In genomic region chr16:3580271-3580670, GRCh38 we compare ENCODE assay signal across 1 cellular context.
TF ChIP-seq lines count a peak whose summit lies in the region.

No MANE protein-coding gene starts in this region.

TF ChIP-seq in GM12878, 131 proteins besides CTCF, POLR2A, EP300 and RAD21 (continued from another document):
- no peak for TF ChIP-seq USF1 (IDR thresholded peaks at IDR 0.05; ENCODE audit: borderline replicate concordance, extremely low read length, insufficient read depth, low read depth, low read length)
- no peak for TF ChIP-seq ZNF384 (IDR thresholded peaks at IDR 0.05; ENCODE audit: borderline replicate concordance, low read depth, low read length)
- no peak for TF ChIP-seq SP1 (IDR thresholded peaks at IDR 0.05; ENCODE audit: low read depth, low read length)
- TF ChIP-seq RUNX3 (IDR thresholded peaks at IDR 0.05; ENCODE audit: low read length), result peak; percentile 62
- TF ChIP-seq EED (IDR thresholded peaks at IDR 0.05; ENCODE audit: low read depth), result peak; percentile 55; the same call in 1 of the 2 replicates
- no peak for TF ChIP-seq ZBTB4 (CRISPR knock-in tag; IDR thresholded peaks at IDR 0.05)
- TF ChIP-seq BACH1 (IDR thresholded peaks at IDR 0.05; ENCODE audit: borderline replicate concordance), result no peak
TF ChIP-seq in GM12878: peak in this region for 2.
